Comparison of ENCODE assay signal across 8 cellular contexts in the genomic region with DNA sequence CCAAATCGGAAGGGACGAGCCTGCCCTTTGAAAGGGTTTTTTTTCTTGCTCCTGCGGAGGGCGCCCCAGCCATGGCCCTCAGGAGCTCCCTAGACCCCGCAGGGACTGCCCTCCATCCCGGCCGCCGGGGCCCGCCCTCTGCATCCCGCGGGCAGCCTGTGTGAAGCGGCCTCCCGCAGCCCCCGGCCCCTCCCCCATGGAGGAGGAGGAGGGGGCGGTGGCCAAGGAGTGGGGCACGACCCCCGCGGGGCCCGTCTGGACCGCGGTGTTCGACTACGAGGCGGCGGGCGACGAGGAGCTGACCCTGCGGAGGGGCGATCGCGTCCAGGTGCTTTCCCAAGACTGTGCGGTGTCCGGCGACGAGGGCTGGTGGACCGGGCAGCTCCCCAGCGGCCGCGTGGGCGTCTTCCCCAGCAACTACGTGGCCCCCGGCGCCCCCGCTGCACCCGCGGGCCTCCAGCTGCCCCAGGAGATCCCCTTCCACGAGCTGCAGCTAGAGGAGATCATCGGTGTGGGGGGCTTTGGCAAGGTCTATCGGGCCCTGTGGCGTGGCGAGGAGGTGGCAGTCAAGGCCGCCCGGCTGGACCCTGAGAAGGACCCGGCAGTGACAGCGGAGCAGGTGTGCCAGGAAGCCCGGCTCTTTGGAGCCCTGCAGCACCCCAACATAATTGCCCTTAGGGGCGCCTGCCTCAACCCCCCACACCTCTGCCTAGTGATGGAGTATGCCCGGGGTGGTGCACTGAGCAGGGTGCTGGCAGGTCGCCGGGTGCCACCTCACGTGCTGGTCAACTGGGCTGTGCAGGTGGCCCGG. TPM values are rescaled to one million over a fixed set of nuclear protein-coding genes. Genes with fewer than 3 reads are reported as not detected.
DNase-seq lines count a peak whose midpoint lies in the region; ATAC-seq and TF ChIP-seq lines count a peak whose summit lies in the region.

No MANE protein-coding gene starts in this region.

- H3K4me3 Mint-ChIP-seq in IgD-negative memory B cell, result peak overlapping the region; percentile 70 to 93 (median 82)
- peak overlapping the region; percentile 61 for H3K4me3 Mint-ChIP-seq in activated CD8-positive, alpha-beta T cell treated with anti-CD3 and anti-CD28 coated beads, Interleukin-2, amount 10 ng/mL, durations not matched to agents 7 days and 5 days

- CTCF ChIA-PET in activated CD8-positive, alpha-beta T cell treated with anti-CD3 and anti-CD28 coated beads, Interleukin-2, amount 10 ng/mL, durations not matched to agents 7 days and 5 days (lab: Charles Lee), result interaction anchor here (1.2 kb wide), 1 partner anchor 52 kb away, joined by 3 read pairs; no protein-coding TSS in a partner anchor

- no peaks in the 10 kb centered on the region for H3K27me3 Mint-ChIP-seq in IgD-negative memory B cell
- H3K27me3 Mint-ChIP-seq in activated CD8-positive, alpha-beta T cell treated with anti-CD3 and anti-CD28 coated beads, Interleukin-2, amount 10 ng/mL, durations not matched to agents 7 days and 5 days (ENCODE audit: low read depth), result peaks cover 4% of the 10 kb centered on the region

- peak overlapping the region; percentile 91; the same call in 1 of the 2 replicates for H3K27ac ChIP-seq in BLaER1

- H3K4me1 ChIP-seq in BLaER1, result peaks cover 32% of the 10 kb centered on the region

- peak overlapping the region; percentile 99 for H3K4me2 ChIP-seq in BLaER1

- H3K36me3 ChIP-seq in BLaER1, result no peaks in the 10 kb centered on the region; the same call in 1 of the 2 replicates

- H3K9me3 Mint-ChIP-seq in IgD-negative memory B cell, result no peaks in the 10 kb centered on the region
- no peaks in the 10 kb centered on the region for H3K9me3 Mint-ChIP-seq in activated CD8-positive, alpha-beta T cell treated with anti-CD3 and anti-CD28 coated beads, Interleukin-2, amount 10 ng/mL, durations not matched to agents 7 days and 5 days (ENCODE audit: insufficient read depth)

- no peaks in the 10 kb centered on the region for H3K36me3 Mint-ChIP-seq in IgD-negative memory B cell
- no peaks in the 10 kb centered on the region for H3K36me3 Mint-ChIP-seq in activated CD8-positive, alpha-beta T cell treated with anti-CD3 and anti-CD28 coated beads, Interleukin-2, amount 10 ng/mL, durations not matched to agents 7 days and 5 days (ENCODE audit: low read depth)

- H3K9ac ChIP-seq in BLaER1, result peak overlapping the region; percentile 93

- POLR2A ChIA-PET in activated CD8-positive, alpha-beta T cell treated with anti-CD3 and anti-CD28 coated beads, Interleukin-2, amount 10 ng/mL, durations not matched to agents 7 days and 5 days (lab: Charles Lee), result no interaction called here

- ATAC-seq in GM18511 (IDR thresholded peaks at IDR 0.05; ENCODE audit: unreplicated experiment) (peak; percentile 35), omental fat pad (ENCODE audit: low FRiP score) (peak; percentile 25), GM19397 (IDR thresholded peaks at IDR 0.05; ENCODE audit: unreplicated experiment) (no peak)
- ATAC-seq in activated CD8-positive, alpha-beta T cell treated with anti-CD3 and anti-CD28 coated beads, Interleukin-2, amount 10 ng/mL, durations not matched to agents 7 days and 5 days, result peak; percentile 14

- peaks cover 18% of the 10 kb centered on the region; the same call in 1 of the 2 replicates for H4K20me1 ChIP-seq in BLaER1

- DNase-seq in activated CD8-positive, alpha-beta T cell treated with anti-CD3 and anti-CD28 coated beads, Interleukin-2, amount 10 ng/mL, durations not matched to agents 7 days and 5 days, result peak; percentile 26
- DNase-seq in fibroblast of villous mesenchyme (ENCODE audit: low read depth), result peak; percentile 9
- no peak for DNase-seq in omental fat pad (ENCODE audit: low spot score)
- DNase-seq in mesenteric fat pad (ENCODE audit: low spot score), result no peak

- peaks cover 15 to 32% (median 29%) of the 10 kb centered on the region in 3 donors for H3K4me1 Mint-ChIP-seq in IgD-negative memory B cell
- peaks cover 19% of the 10 kb centered on the region for H3K4me1 Mint-ChIP-seq in activated CD8-positive, alpha-beta T cell treated with anti-CD3 and anti-CD28 coated beads, Interleukin-2, amount 10 ng/mL, durations not matched to agents 7 days and 5 days (ENCODE audit: low read depth)

- H3K27ac Mint-ChIP-seq in IgD-negative memory B cell, result peak overlapping the region in 2 of 3 donors; percentile 71 to 74
- peak overlapping the region; percentile 49 for H3K27ac Mint-ChIP-seq in activated CD8-positive, alpha-beta T cell treated with anti-CD3 and anti-CD28 coated beads, Interleukin-2, amount 10 ng/mL, durations not matched to agents 7 days and 5 days

- TF ChIP-seq CTCF in fibroblast of villous mesenchyme (IDR thresholded peaks at IDR 0.05; ENCODE audit: insufficient read depth, low read depth, low read length), result no peak
- TF ChIP-seq CTCF in omental fat pad (IDR thresholded peaks at IDR 0.05), result no peak

- H3K4me3 ChIP-seq in BLaER1 (peak overlapping the region; percentile 99), fibroblast of villous mesenchyme (ENCODE audit: low read depth, low read length) (peak overlapping the region; percentile 87)

- H3K9me3 ChIP-seq in BLaER1, result no peaks in the 10 kb centered on the region

- no peaks in the 10 kb centered on the region for H3K27me3 ChIP-seq in BLaER1

RNA-seq across cellular contexts. Expression of gene MAP3K10, which starts 0.8 kb away (rescaled TPM):
- polyA plus RNA-seq in IgD-negative memory B cell, result 0.44 TPM
- 10 to 100 TPM; 16.2 to 18.4 TPM for total RNA-seq in activated CD8-positive, alpha-beta T cell treated with anti-CD3 and anti-CD28 coated beads, Interleukin-2, amount 10 ng/mL, durations not matched to agents 7 days and 5 days
- 8.6 and 12.6 TPM in 2 replicates for total RNA-seq in fibroblast of villous mesenchyme
- 1 to 10 TPM; 5.9 to 9.7 (median 7.6) TPM for total RNA-seq in omental fat pad
- total RNA-seq in mesenteric fat pad, result 18.0 TPM

RNA-seq across cellular contexts. Expression of gene TTC9B, which starts 26.1 kb away (rescaled TPM):
- polyA plus RNA-seq in IgD-negative memory B cell, result not detected
- not detected for total RNA-seq in activated CD8-positive, alpha-beta T cell treated with anti-CD3 and anti-CD28 coated beads, Interleukin-2, amount 10 ng/mL, durations not matched to agents 7 days and 5 days
- total RNA-seq in fibroblast of villous mesenchyme (not detected in 2 replicates), omental fat pad (under 1 TPM in 1 of 4 donors, not detected in 3; 0.28 TPM), mesenteric fat pad (not detected)

RNA-seq across cellular contexts. Expression of gene CCNP, which starts 34.4 kb away (rescaled TPM):
- polyA plus RNA-seq in IgD-negative memory B cell, result not detected
- under 1 TPM; 0.39 to 0.68 TPM for total RNA-seq in activated CD8-positive, alpha-beta T cell treated with anti-CD3 and anti-CD28 coated beads, Interleukin-2, amount 10 ng/mL, durations not matched to agents 7 days and 5 days
- under 0.01 and 0.86 TPM in 2 replicates for total RNA-seq in fibroblast of villous mesenchyme
- total RNA-seq in omental fat pad, result 1 to 10 TPM in 1 of 4 donors, under 1 TPM in 2, not detected in 1; 0.37 to 1.1 (median 0.48) TPM
- total RNA-seq in mesenteric fat pad, result 0.39 TPM

Comparison
In these comparisons a context has a peak if more than half of its experiments do, and no peak if none do; other contexts are left out.
1. DNase-seq: peak in activated CD8-positive, alpha-beta T cell treated with anti-CD3 and anti-CD28 coated beads, Interleukin-2, amount 10 ng/mL, durations not matched to agents 7 days and 5 days (single experiment) and fibroblast of villous mesenchyme (single experiment); none in omental fat pad (single experiment) and mesenteric fat pad (single experiment).